ENCODE assay signal across 10 cellular contexts in the genomic region with DNA sequence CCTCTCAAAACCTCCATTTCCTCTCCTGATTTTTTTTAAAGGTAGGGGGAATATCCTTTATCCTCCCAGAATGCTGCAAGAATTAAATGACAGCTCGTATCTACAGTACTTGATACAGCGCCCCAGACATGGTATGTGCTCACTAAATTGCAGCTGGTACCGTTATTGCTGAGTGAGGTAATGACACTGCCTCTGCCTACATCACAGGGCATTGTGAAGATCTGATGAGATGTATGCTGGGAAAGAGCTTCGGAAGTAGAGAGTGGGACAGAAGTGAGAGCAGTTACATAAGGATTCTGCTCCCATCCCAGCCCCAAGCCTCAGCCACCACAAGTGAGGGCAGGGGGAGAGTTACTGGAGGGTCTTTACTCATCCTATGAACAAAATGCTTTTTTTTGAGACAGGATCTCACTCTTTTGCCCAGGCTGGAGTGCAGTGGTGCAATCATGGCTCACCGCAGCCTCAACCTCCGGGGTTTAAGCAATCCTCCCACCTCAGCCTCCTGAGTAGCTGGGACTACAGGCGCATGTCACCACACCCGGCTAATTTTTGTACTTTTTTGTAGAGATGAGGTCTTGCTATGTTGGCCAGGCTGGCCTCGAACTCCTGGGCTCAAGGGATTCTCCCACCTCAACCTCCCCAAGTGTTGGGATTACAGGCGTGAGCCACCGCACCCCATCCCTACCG. TPM values are rescaled to one million over a fixed set of nuclear protein-coding genes. Genes with fewer than 3 reads are reported as not detected.
A peak's percentile ranks its signal among the peaks of the same experiment; 100 is the strongest.
DNase-seq lines count a peak whose midpoint lies in the region; ATAC-seq and TF ChIP-seq lines count a peak whose summit lies in the region.
"Had no signal": no experiment of that assay in that cellular context is flagged by ENCODE, and none has a peak within 500 bp of the region (broad histone marks: within the 10 kb centered on the region; RNA-seq: fewer than 3 reads in every experiment).

No MANE protein-coding gene starts in this region.

- H3K9ac ChIP-seq in adipocyte (ENCODE audit: low read length), result peak overlapping the region; percentile 24

- H3K4me1 Mint-ChIP-seq in HFFc6 (ENCODE audit: low read depth) (peaks cover 53% of the 10 kb centered on the region), mesothelial cell of epicardium (peaks cover 23% of the 10 kb centered on the region)

- H3K4me3 ChIP-seq in AG10803 (ENCODE audit: low read length) (peak overlapping the region; percentile 93), adipocyte (ENCODE audit: low read length) (peak overlapping the region; percentile 95), tibial nerve (peak overlapping the region in 1 of 4 donors; percentile 95)

- H3K27ac ChIP-seq in tibial nerve, result peak overlapping the region in 2 of 4 donors; percentile 83 to 98
- H3K27ac ChIP-seq: body of pancreas, HL-60 had no signal

- H3K9me3 ChIP-seq in adipocyte (ENCODE audit: control insufficient read depth, low read length) (no peaks in the 10 kb centered on the region), tibial nerve (no peaks in the 10 kb centered on the region)
- H3K9me3 ChIP-seq: body of pancreas had no signal

- 0 out of 2 replicates have a peak, but pooled peaks cover 4% of the 10 kb centered on the region for H3K36me3 Mint-ChIP-seq in HFFc6 (ENCODE audit: low read depth)
- H3K36me3 Mint-ChIP-seq in mesothelial cell of epicardium, result no peaks in the 10 kb centered on the region

- no peaks in the 10 kb centered on the region; the same call in 1 of the 2 replicates for H3K27me3 Mint-ChIP-seq in HFFc6 (ENCODE audit: insufficient read depth)
- no peaks in the 10 kb centered on the region for H3K27me3 Mint-ChIP-seq in mesothelial cell of epicardium (ENCODE audit: low read depth)

- H3K9me3 Mint-ChIP-seq in HFFc6, result no peaks in the 10 kb centered on the region
- H3K9me3 Mint-ChIP-seq in mesothelial cell of epicardium, result no peaks in the 10 kb centered on the region

- no peak for TF ChIP-seq EP300 in tibial nerve (IDR thresholded peaks at IDR 0.05)

- H3K27me3 ChIP-seq in adipocyte (replicated peaks; ENCODE audit: control insufficient read depth, insufficient read depth, low read length) (no peaks in the 10 kb centered on the region), tibial nerve (no peaks in the 10 kb centered on the region)
- H3K27me3 ChIP-seq: body of pancreas had no signal

- H3K36me3 ChIP-seq in adipocyte (ENCODE audit: control insufficient read depth, insufficient read depth, low read length, severe bottlenecking), result peaks cover 5% of the 10 kb centered on the region
- H3K36me3 ChIP-seq in tibial nerve, result peaks cover 0 to 12% (median 0%) of the 10 kb centered on the region in 3 donors

- DNase-seq in AG10803 (ENCODE audit: low read depth) (no peak), HFFc6 (no peak), adipocyte (ENCODE audit: low read depth) (no peak), mesothelial cell of epicardium (ENCODE audit: low spot score in 2 of 2, unreplicated experiment in 2 of 2) (no peak), SIG-M5 treated with dmso at 0.1 percent for 504 hours (lab: John Stamatoyannopoulos, UW; ENCODE audit: unreplicated experiment) (no peak), tibial nerve (ENCODE audit: low spot score in 2 of 2) (no peak)
- DNase-seq: body of pancreas had no signal

- H3K4me1 ChIP-seq in adipocyte (ENCODE audit: control insufficient read depth, insufficient read depth, low read length) (peaks cover 23% of the 10 kb centered on the region), tibial nerve (peaks cover 4 to 74% (median 55%) of the 10 kb centered on the region in 4 donors)

- TF ChIP-seq CTCF in AG10803 (conservative IDR thresholded peaks at IDR 0.05; ENCODE audit: low read length) (no peak), HFFc6 (IDR thresholded peaks at IDR 0.05) (no peak), mesothelial cell of epicardium (IDR thresholded peaks at IDR 0.05; ENCODE audit: unreplicated experiment) (no peak), tibial nerve (IDR thresholded peaks at IDR 0.05) (no peak)

- H3K27ac Mint-ChIP-seq in HFFc6, result no peak overlapping the region
- peak overlapping the region; percentile 89 for H3K27ac Mint-ChIP-seq in mesothelial cell of epicardium

- ATAC-seq in GM21447 (IDR thresholded peaks at IDR 0.05; ENCODE audit: unreplicated experiment) (no peak), GM19455 (IDR thresholded peaks at IDR 0.05; ENCODE audit: unreplicated experiment) (no peak)
- ATAC-seq: body of pancreas had no signal

- WGBS in tibial nerve, 2 donors, result 76 to 84% methylated on average over 12 of the region's 12 CpGs

- TF ChIP-seq POLR2A in tibial nerve (IDR thresholded peaks at IDR 0.05), result no peak

- H3K4me3 Mint-ChIP-seq in HFFc6 (peak overlapping the region; percentile 96), mesothelial cell of epicardium (peak overlapping the region; percentile 96)

RNA-seq across cellular contexts. Expression of a gene that starts 1.7 kb away (rescaled TPM):
- 10 to 100 TPM; 31.4 to 36.8 (median 33.2) TPM for total RNA-seq in HFFc6 (2021; fragmentation: NEBNext Ultra II Directional; extraction: Animal tissue kit (Norgen Biotek cat#: 25700))
- total RNA-seq in mesothelial cell of epicardium, result 34.3 to 40.6 TPM (median 37.0 TPM) in 3 replicates
- total RNA-seq in tibial nerve, result 10 to 100 TPM; 15.7 to 20.4 (median 17.7) TPM

RNA-seq across cellular contexts. Expression of a gene that starts 2.1 kb away (rescaled TPM):
- 10 to 100 TPM; 53.6 to 60.8 (median 58.3) TPM for total RNA-seq in HFFc6 (2021; fragmentation: NEBNext Ultra II Directional; extraction: Animal tissue kit (Norgen Biotek cat#: 25700))
- total RNA-seq in mesothelial cell of epicardium (122 to 126 TPM (median 124 TPM) in 3 replicates), tibial nerve (100 to 1,000 TPM in 1 of 4 donors, 10 to 100 TPM in 3; 77.4 to 127 (median 87.4) TPM)

RNA-seq across cellular contexts. Expression of a gene that starts 27.2 kb away (rescaled TPM):
- 10 to 100 TPM; 35.3 to 42.2 (median 38.4) TPM for total RNA-seq in HFFc6 (2021; fragmentation: NEBNext Ultra II Directional; extraction: Animal tissue kit (Norgen Biotek cat#: 25700))
- total RNA-seq in mesothelial cell of epicardium (73.7 to 75.9 TPM (median 74.7 TPM) in 3 replicates), tibial nerve (10 to 100 TPM; 21.0 to 36.1 (median 30.2) TPM)

RNA-seq across cellular contexts. Expression of a gene that starts 44.2 kb away (rescaled TPM):
- total RNA-seq in HFFc6 (2021; fragmentation: NEBNext Ultra II Directional; extraction: Animal tissue kit (Norgen Biotek cat#: 25700)), result 100 to 1,000 TPM; 263 to 310 (median 281) TPM
- 45.3 to 49.3 TPM (median 48.4 TPM) in 3 replicates for total RNA-seq in mesothelial cell of epicardium
- total RNA-seq in tibial nerve, result 100 to 1,000 TPM in 1 of 4 donors, 10 to 100 TPM in 3; 76.8 to 107 (median 83.4) TPM
